Comparison of ENCODE assay signal across 1 cellular context in genomic region chr4:41976775-41977516, GRCh38.
TF ChIP-seq lines count a peak whose summit lies in the region.

No MANE protein-coding gene starts in this region.

TF ChIP-seq in IMR-90, 13 proteins besides CTCF, POLR2A, EP300 and RAD21:
- TF ChIP-seq BHLHE40 (IDR thresholded peaks at IDR 0.05; ENCODE audit: low read depth, low read length) (no peak), RFX5 (IDR thresholded peaks at IDR 0.05; ENCODE audit: low read depth, low read length) (no peak), NFE2L2 (IDR thresholded peaks at IDR 0.05; ENCODE audit: low read depth, low read length) (no peak), FOS (IDR thresholded peaks at IDR 0.05; ENCODE audit: low read depth, low read length) (no peak), MXI1 (IDR thresholded peaks at IDR 0.05; ENCODE audit: borderline replicate concordance, low read depth, low read length) (no peak)
